ENCODE assay signal across 8 cellular contexts in the genomic region with DNA sequence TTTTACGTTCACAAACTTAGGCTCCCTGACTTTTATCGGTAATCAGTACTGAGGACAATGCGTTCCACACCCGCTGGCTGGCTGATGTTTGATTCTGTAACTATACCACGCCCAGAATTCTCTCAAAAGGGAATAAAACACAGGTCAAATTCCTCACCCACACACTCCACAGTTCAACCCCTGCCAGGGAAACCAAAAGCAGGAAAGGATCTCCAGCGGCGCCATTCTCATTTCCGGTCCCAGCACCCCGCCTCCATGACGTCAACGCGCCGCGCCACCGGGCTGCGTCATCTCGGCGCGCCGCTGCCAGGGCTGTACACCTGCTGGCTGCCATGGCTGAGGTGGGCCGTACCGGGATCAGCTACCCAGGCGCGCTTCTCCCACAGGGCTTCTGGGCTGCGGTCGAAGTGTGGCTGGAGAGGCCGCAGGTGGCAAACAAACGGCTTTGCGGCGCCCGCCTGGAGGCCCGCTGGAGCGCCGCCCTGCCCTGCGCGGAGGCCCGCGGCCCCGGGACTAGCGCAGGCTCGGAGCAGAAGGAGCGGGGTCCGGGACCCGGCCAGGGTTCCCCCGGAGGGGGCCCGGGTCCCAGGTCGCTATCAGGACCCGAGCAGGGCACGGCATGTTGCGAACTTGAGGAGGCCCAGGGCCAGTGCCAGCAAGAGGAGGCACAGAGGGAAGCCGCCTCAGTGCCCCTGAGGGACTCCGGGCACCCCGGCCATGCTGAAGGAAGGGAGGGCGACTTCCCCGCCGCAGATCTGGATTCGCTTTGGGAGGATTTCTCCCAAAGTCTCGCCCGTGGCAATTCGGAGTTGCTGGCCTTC. TPM values are rescaled to one million over a fixed set of nuclear protein-coding genes. Genes with fewer than 3 reads are reported as not detected.
A peak's percentile ranks its signal among the peaks of the same experiment; 100 is the strongest.
DNase-seq lines count a peak whose midpoint lies in the region; ATAC-seq and TF ChIP-seq lines count a peak whose summit lies in the region.

TSS of gene ACOX3 (minus strand) at position 233 of the 821 bp plus-strand sequence. CDS start 24,202 bp downstream, outside the sequence.
TSS of gene TRMT44 (plus strand) at position 287 of the 821 bp plus-strand sequence. CDS start at position 333, 46 bp downstream.

- DNase-seq in DMS114 treated with DMSO at 0.1 percent for 48 hours (lab: John Stamatoyannopoulos, UW; ENCODE audit: unreplicated experiment): peak; percentile 67
- DNase-seq in IMR-90: peak; percentile 88
- peak; percentile 34 for DNase-seq in OCI-M2 (lab: John Stamatoyannopoulos, UW; ENCODE audit: unreplicated experiment)
- peak; percentile 96 for DNase-seq in activated T-cell treated with anti-CD3 and anti-CD28 coated beads for 48 hours (ENCODE audit: low read depth)
- peak; percentile 94 for DNase-seq in epithelial cell of esophagus (ENCODE audit: low read depth)
- peak; percentile 93 to 98 (median 98) for DNase-seq in mucosa of descending colon
- DNase-seq in stimulated activated CD8-positive, alpha-beta memory T cell treated with anti-CD3 and anti-CD28 coated beads, Interleukin-4, amount 100 ng/mL, for 1 hour (ENCODE audit: low read depth in 2 of 2, low spot score in 1 of 2): peak; percentile 88 to 96

- peak within 1 kb of the TSS; percentile 74 for H2BK120ac ChIP-seq in IMR-90 (ENCODE audit: low read depth, low read length)

- peak within 1 kb of the TSS; percentile 100 for H3K14ac ChIP-seq in IMR-90 (replicated peaks; ENCODE audit: low read depth, low read length)

- H3K36me3 ChIP-seq in IMR-90 (ENCODE audit: control insufficient read depth, insufficient read depth, low read length) (no peaks in the 10 kb centered on the region), mucosa of descending colon (ENCODE audit: low read depth) (no peaks in the 10 kb centered on the region)

- peaks cover 9% of the 10 kb centered on the region; the same call in 1 of the 2 replicates for H3K9me1 ChIP-seq in IMR-90 (ENCODE audit: insufficient read depth, low read length)

- H4K20me1 ChIP-seq in IMR-90 (ENCODE audit: insufficient read depth, low read length): peaks cover 23% of the 10 kb centered on the region; the same call in 1 of the 2 replicates

- H2AK5ac ChIP-seq in IMR-90 (ENCODE audit: low read depth, low read length): peak within 1 kb of the TSS; percentile 94

- peak within 1 kb of the TSS; percentile 99 for H3K4ac ChIP-seq in IMR-90 (ENCODE audit: low read depth, low read length)

- H3K27ac ChIP-seq in IMR-90 (ENCODE audit: insufficient read depth, low read length): peak within 1 kb of the TSS; percentile 94

- peak within 1 kb of the TSS; percentile 89 to 96 for H4K8ac ChIP-seq in IMR-90 (ENCODE audit: low read depth in 2 of 2, low read length in 2 of 2)

- peak within 1 kb of the TSS; percentile 89 for H4K91ac ChIP-seq in IMR-90 (ENCODE audit: insufficient read depth, low read depth, low read length)

- CTCF ChIA-PET in IMR-90 (lab: Yijun Ruan, JAX): no interaction called here

- H3K18ac ChIP-seq in IMR-90 (ENCODE audit: low read depth, low read length): peak within 1 kb of the TSS; percentile 72; the same call in 1 of the 2 replicates

- dilution Hi-C loops in IMR-90 (cut with HindIII; ENCODE audit: low sequenced_read_pairs, unreplicated experiment): no loop called here

- peak within 1 kb of the TSS; percentile 97 for H3K23ac ChIP-seq in IMR-90 (ENCODE audit: low read depth, low read length)

- peak within 1 kb of the TSS; percentile 99 for H2AK9ac ChIP-seq in IMR-90 (replicated peaks; ENCODE audit: low read depth, low read length, poor library complexity)

- ATAC-seq in GM21526 (IDR thresholded peaks at IDR 0.05; ENCODE audit: low FRiP score, unreplicated experiment): peak; percentile 75
- ATAC-seq in IMR-90 (ENCODE audit: low read depth): peak; percentile 80
- ATAC-seq in mucosa of descending colon: peak; percentile 98

- TF ChIP-seq CTCF in IMR-90 (conservative IDR thresholded peaks at IDR 0.05; ENCODE audit: low read depth, low read length): no peak
- TF ChIP-seq CTCF in epithelial cell of esophagus (IDR thresholded peaks at IDR 0.05; ENCODE audit: insufficient read depth, low read depth, low read length, missing control alignments): no peak
- TF ChIP-seq CTCF in mucosa of descending colon (IDR thresholded peaks at IDR 0.05): no peak

- H2BK20ac ChIP-seq in IMR-90 (ENCODE audit: low read depth, low read length): peak within 1 kb of the TSS; percentile 20; the same call in 1 of the 2 replicates

- H3K4me1 ChIP-seq in IMR-90 (ENCODE audit: control insufficient read depth, insufficient read depth, low read length) (peaks cover 12% of the 10 kb centered on the region), mucosa of descending colon (ENCODE audit: low read depth) (peaks cover 42% of the 10 kb centered on the region)

- H2BK15ac ChIP-seq in IMR-90 (ENCODE audit: low read depth, low read length): peak within 1 kb of the TSS; percentile 74; the same call in 2 of the 3 replicates

- intact Hi-C loops in IMR-90 (cut with micrococcal nuclease): no loop called here
- intact Hi-C loops in mucosa of descending colon (cut with DNase I, micrococcal nuclease): no loop called here

- H2AFZ ChIP-seq in IMR-90 (replicated peaks; ENCODE audit: low read length, poor library complexity): peak within 1 kb of the TSS; percentile 97

- 1% methylated on average over 36 of the region's 60 CpGs; no CpG with 5 or more reads in 1 of the 2 experiments for WGBS in IMR-90 (ENCODE audit: extremely low coverage in 2 of 2, insufficient read length in 1 of 2), 2 experiments

- H3K9ac ChIP-seq in IMR-90 (ENCODE audit: low read depth, low read length): peak within 1 kb of the TSS; percentile 98

- BruUV-seq in IMR-90 (replicated peaks; lab: Mats Ljungman, UMichigan): TSS peak; percentile 71

- H3K56ac ChIP-seq in IMR-90 (ENCODE audit: extremely low read depth, insufficient read depth, low read length): peak within 1 kb of the TSS; percentile 99

- TF ChIP-seq RAD21 in IMR-90 (IDR thresholded peaks at IDR 0.05; ENCODE audit: low read length): no peak

- in situ Hi-C loops in IMR-90 (cut with MboI; ENCODE audit: low sequenced_read_pairs): loop anchor here (25.0 kb wide), 1 partner anchor 1647 kb away; no protein-coding TSS in a partner anchor

- peak; percentile 90 for TF ChIP-seq POLR2A in IMR-90 (IDR thresholded peaks at IDR 0.05; ENCODE audit: low read depth, low read length)

- H3K79me1 ChIP-seq in IMR-90 (ENCODE audit: low read depth in 1 of 2, low read length in 2 of 2): peaks cover 30 to 79% of the 10 kb centered on the region in 2 experiments

- no peaks in the 10 kb centered on the region for H3K27me3 ChIP-seq in IMR-90 (ENCODE audit: control insufficient read depth, insufficient read depth, low read length)

- H3K4me2 ChIP-seq in IMR-90 (ENCODE audit: low read depth, low read length): peak within 1 kb of the TSS; percentile 95

- H3K4me3 ChIP-seq in IMR-90 (ENCODE audit: insufficient read depth, low read depth, low read length): peak within 1 kb of the TSS; percentile 79
- peak within 1 kb of the TSS; percentile 90 for H3K4me3 ChIP-seq in epithelial cell of esophagus (ENCODE audit: low read length)
- H3K4me3 ChIP-seq in mucosa of descending colon: peak within 1 kb of the TSS; percentile 96

- H3K9me3 ChIP-seq in IMR-90 (ENCODE audit: control insufficient read depth, insufficient read depth, low read length) (no peaks in the 10 kb centered on the region), mucosa of descending colon (no peaks in the 10 kb centered on the region)

- POLR2A ChIA-PET in IMR-90 (lab: Charles Lee; ENCODE audit: unreplicated experiment): no interaction called here

- H2BK5ac ChIP-seq in IMR-90 (ENCODE audit: low read depth, low read length, poor library complexity, severe bottlenecking): peak within 1 kb of the TSS; percentile 95

- peak within 1 kb of the TSS; percentile 85 for H4K5ac ChIP-seq in IMR-90 (ENCODE audit: low read depth, low read length)

TF ChIP-seq in IMR-90, 13 proteins besides CTCF, POLR2A, EP300 and RAD21 (continues in another document):
- no peak for TF ChIP-seq SMC3 (IDR thresholded peaks at IDR 0.05; ENCODE audit: low read depth, low read length)
- peak; percentile 60; the same call in 1 of the 2 replicates for TF ChIP-seq MAZ (IDR thresholded peaks at IDR 0.05; ENCODE audit: borderline replicate concordance, low read depth, low read length)
- no peak for TF ChIP-seq CEBPB (IDR thresholded peaks at IDR 0.05; ENCODE audit: low read depth, low read length)
- no peak for TF ChIP-seq RFX5 (IDR thresholded peaks at IDR 0.05; ENCODE audit: low read depth, low read length)
- TF ChIP-seq, protein P1, sequence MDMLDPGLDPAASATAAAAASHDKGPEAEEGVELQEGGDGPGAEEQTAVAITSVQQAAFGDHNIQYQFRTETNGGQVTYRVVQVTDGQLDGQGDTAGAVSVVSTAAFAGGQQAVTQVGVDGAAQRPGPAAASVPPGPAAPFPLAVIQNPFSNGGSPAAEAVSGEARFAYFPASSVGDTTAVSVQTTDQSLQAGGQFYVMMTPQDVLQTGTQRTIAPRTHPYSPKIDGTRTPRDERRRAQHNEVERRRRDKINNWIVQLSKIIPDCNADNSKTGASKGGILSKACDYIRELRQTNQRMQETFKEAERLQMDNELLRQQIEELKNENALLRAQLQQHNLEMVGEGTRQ (IDR thresholded peaks at IDR 0.05; ENCODE audit: low read depth, low read length): 0 out of 2 replicates have a peak, but pooled peaks have one; percentile 20
- TF ChIP-seq, protein P2, sequence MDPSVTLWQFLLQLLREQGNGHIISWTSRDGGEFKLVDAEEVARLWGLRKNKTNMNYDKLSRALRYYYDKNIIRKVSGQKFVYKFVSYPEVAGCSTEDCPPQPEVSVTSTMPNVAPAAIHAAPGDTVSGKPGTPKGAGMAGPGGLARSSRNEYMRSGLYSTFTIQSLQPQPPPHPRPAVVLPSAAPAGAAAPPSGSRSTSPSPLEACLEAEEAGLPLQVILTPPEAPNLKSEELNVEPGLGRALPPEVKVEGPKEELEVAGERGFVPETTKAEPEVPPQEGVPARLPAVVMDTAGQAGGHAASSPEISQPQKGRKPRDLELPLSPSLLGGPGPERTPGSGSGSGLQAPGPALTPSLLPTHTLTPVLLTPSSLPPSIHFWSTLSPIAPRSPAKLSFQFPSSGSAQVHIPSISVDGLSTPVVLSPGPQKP (IDR thresholded peaks at IDR 0.05; ENCODE audit: borderline replicate concordance, low read depth, low read length): no peak
- TF ChIP-seq RCOR1 (IDR thresholded peaks at IDR 0.05; ENCODE audit: insufficient replicate concordance, low read length): peak; percentile 87
- 0 out of 2 replicates have a peak, but pooled peaks have one; percentile 7 for TF ChIP-seq NFE2L2 (IDR thresholded peaks at IDR 0.05; ENCODE audit: low read depth, low read length)

RNA-seq across cellular contexts. Expression of gene ACOX3, which starts in this region (rescaled TPM):
- total RNA-seq in IMR-90 (2012; rRNA removed) (24.2 and 25.8 TPM in 2 replicates), mucosa of descending colon (10 to 100 TPM; 22.4 to 34.7 (median 26.0) TPM)
- polyA plus RNA-seq in IMR-90 (2012; rRNA removed): 13.2 and 15.2 TPM in 2 replicates
- 8.9 and 9.6 TPM in 2 replicates for polyA plus RNA-seq in IMR-90 (2012; cell fraction: cytosol; rRNA removed)
- 18.2 and 21.1 TPM in 2 replicates for polyA plus RNA-seq in IMR-90 (2012; cell fraction: nucleus; rRNA removed; ENCODE audit: low replicate concordance)

RNA-seq across cellular contexts. Expression of gene TRMT44, which starts in this region (rescaled TPM):
- total RNA-seq in IMR-90 (2012; rRNA removed): 7.3 and 9.7 TPM in 2 replicates
- polyA plus RNA-seq in IMR-90 (2012; rRNA removed): 6.3 and 8.1 TPM in 2 replicates
- polyA plus RNA-seq in IMR-90 (2012; cell fraction: cytosol; rRNA removed): 3.5 and 5.1 TPM in 2 replicates
- 15.8 and 24.6 TPM in 2 replicates for polyA plus RNA-seq in IMR-90 (2012; cell fraction: nucleus; rRNA removed; ENCODE audit: low replicate concordance)
- total RNA-seq in mucosa of descending colon: 10 to 100 TPM; 14.0 to 21.7 (median 17.1) TPM

Comparison
In these comparisons a context has a peak if more than half of its experiments do, and no peak if none do; other contexts are left out.
1. Peak in every context shown above with its lines: DNase-seq, ATAC-seq, H3K4me3 ChIP-seq and H3K27ac ChIP-seq.
2. DNase-seq: peak in every context shown above with its lines; median percentile 98 in mucosa of descending colon; 96 in activated T-cell treated with anti-CD3 and anti-CD28 coated beads for 48 hours; 94 in epithelial cell of esophagus; 92 in stimulated activated CD8-positive, alpha-beta memory T cell treated with anti-CD3 and anti-CD28 coated beads, Interleukin-4, amount 100 ng/mL, for 1 hour; 88 in IMR-90; 67 in DMS114 treated with DMSO at 0.1 percent for 48 hours; 34 in OCI-M2.